In genomic region chr17:61284174-61284573, GRCh38 we compare ENCODE assay signal across 16 cellular contexts.
DNase-seq lines count a peak whose midpoint lies in the region; ATAC-seq and TF ChIP-seq lines count a peak whose summit lies in the region.
"Had no signal": no experiment of that assay in that cellular context is flagged by ENCODE, and none has a peak within 500 bp of the region (broad histone marks: within the 10 kb centered on the region; RNA-seq: fewer than 3 reads in every experiment).

No MANE protein-coding gene starts in this region.

- H3K4me1 ChIP-seq in PC-3 (ENCODE audit: insufficient read depth, low read length) (no peaks in the 10 kb centered on the region), prostate gland (replicated peaks) (no peaks in the 10 kb centered on the region)
- H3K4me1 ChIP-seq in CD4-positive, alpha-beta memory T cell (ENCODE audit: insufficient read depth, low read length) = no peaks in the 10 kb centered on the region
- H3K4me1 ChIP-seq: sigmoid colon had no signal

- no peaks in the 10 kb centered on the region for H3K36me3 ChIP-seq in PC-3 (ENCODE audit: low read depth, low read length)
- no peaks in the 10 kb centered on the region for H3K36me3 ChIP-seq in CD4-positive, alpha-beta memory T cell (ENCODE audit: insufficient read depth, low read length)
- H3K36me3 ChIP-seq in prostate gland = no peaks in the 10 kb centered on the region
- H3K36me3 ChIP-seq: gastrocnemius medialis, sigmoid colon, stomach had no signal

- H3K27me3 Mint-ChIP-seq in osteocyte (ENCODE audit: unreplicated experiment) = no peaks in the 10 kb centered on the region
- H3K27me3 Mint-ChIP-seq in CD4-positive, alpha-beta memory T cell = no peaks in the 10 kb centered on the region
- no peaks in the 10 kb centered on the region for H3K27me3 Mint-ChIP-seq in natural killer cell treated with Interleukin-12 subunit alpha and Interleukin-12 subunit beta and Interleukin-15 and Interleukin-18, amount 100 ng/mL, for 72 hours
- H3K27me3 Mint-ChIP-seq: activated naive CD8-positive, alpha-beta T cell; naive B cell had no signal

- H3K27ac Mint-ChIP-seq in osteocyte (ENCODE audit: unreplicated experiment) = peak overlapping the region; percentile 15
- no peak overlapping the region for H3K27ac Mint-ChIP-seq in CD4-positive, alpha-beta memory T cell
- no peak overlapping the region for H3K27ac Mint-ChIP-seq in natural killer cell treated with Interleukin-12 subunit alpha and Interleukin-12 subunit beta and Interleukin-15 and Interleukin-18, amount 100 ng/mL, for 72 hours
- H3K27ac Mint-ChIP-seq: activated naive CD8-positive, alpha-beta T cell; CD8-positive, alpha-beta memory T cell had no signal

- intact Hi-C loops in PC-3 (cut with micrococcal nuclease) = no loop called here
- intact Hi-C loops in CD4-positive, alpha-beta memory T cell (cut with micrococcal nuclease) = no loop called here
- intact Hi-C loops in prostate gland (cut with DNase I) = no loop called here

- no peak for TF ChIP-seq POLR2A in prostate gland (IDR thresholded peaks at IDR 0.05)

- no peaks in the 10 kb centered on the region for H3F3A ChIP-seq in PC-3 (ENCODE audit: low read length, unreplicated experiment)

- ATAC-seq in PC-3 = no peak
- ATAC-seq in natural killer cell treated with Interleukin-12 subunit alpha and Interleukin-12 subunit beta and Interleukin-15 and Interleukin-18, amount 100 ng/mL, for 72 hours = no peak
- ATAC-seq in GM21576 (IDR thresholded peaks at IDR 0.05; ENCODE audit: unreplicated experiment) = no peak
- ATAC-seq: gastrocnemius medialis had no signal

- no peaks in the 10 kb centered on the region for H3K79me2 ChIP-seq in PC-3 (ENCODE audit: low read length)

- BruUV-seq in PC-3 (replicated peaks; lab: Mats Ljungman, UMichigan) = no TSS peak

- H3K4me1 Mint-ChIP-seq in osteocyte (ENCODE audit: unreplicated experiment) = peaks cover 36% of the 10 kb centered on the region
- no peaks in the 10 kb centered on the region for H3K4me1 Mint-ChIP-seq in CD4-positive, alpha-beta memory T cell
- peaks cover 23 to 41% of the 10 kb centered on the region in 2 donors for H3K4me1 Mint-ChIP-seq in natural killer cell treated with Interleukin-12 subunit alpha and Interleukin-12 subunit beta and Interleukin-15 and Interleukin-18, amount 100 ng/mL, for 72 hours (ENCODE audit: low read depth in 2 of 2)
- H3K4me1 Mint-ChIP-seq: CD8-positive, alpha-beta memory T cell had no signal

- no peaks in the 10 kb centered on the region for H3K9me3 ChIP-seq in PC-3 (ENCODE audit: low read length)
- no peaks in the 10 kb centered on the region for H3K9me3 ChIP-seq in CD4-positive, alpha-beta memory T cell (ENCODE audit: control insufficient read depth in 1 of 2, low read length in 2 of 2)
- H3K9me3 ChIP-seq in prostate gland = no peaks in the 10 kb centered on the region
- H3K9me3 ChIP-seq: gastrocnemius medialis, sigmoid colon, stomach had no signal

- no peak overlapping the region for H3K27ac ChIP-seq in PC-3 (ENCODE audit: low read length)
- H3K27ac ChIP-seq in epithelial cell of prostate = no peak overlapping the region
- H3K27ac ChIP-seq in CD4-positive, alpha-beta memory T cell (ENCODE audit: low read depth, low read length) = no peak overlapping the region
- H3K27ac ChIP-seq in prostate gland = no peak overlapping the region
- H3K27ac ChIP-seq: gastrocnemius medialis, sigmoid colon, stomach had no signal

- 94% methylated on average over 10 of the region's 10 CpGs for WGBS in prostate gland

- peaks cover 5% of the 10 kb centered on the region for H3K9me3 Mint-ChIP-seq in osteocyte (ENCODE audit: unreplicated experiment)
- no peaks in the 10 kb centered on the region for H3K9me3 Mint-ChIP-seq in CD4-positive, alpha-beta memory T cell
- peaks cover 5% of the 10 kb centered on the region for H3K9me3 Mint-ChIP-seq in natural killer cell treated with Interleukin-12 subunit alpha and Interleukin-12 subunit beta and Interleukin-15 and Interleukin-18, amount 100 ng/mL, for 72 hours
- H3K9me3 Mint-ChIP-seq: CD8-positive, alpha-beta memory T cell had no signal

- H3K4me2 ChIP-seq in PC-3 (ENCODE audit: low read length) = no peak overlapping the region

- H4K20me1 ChIP-seq in PC-3 (ENCODE audit: low read length) = no peaks in the 10 kb centered on the region

- no peak for TF ChIP-seq CTCF in PC-3 (conservative IDR thresholded peaks at IDR 0.05; ENCODE audit: low read depth, low read length)
- TF ChIP-seq CTCF in osteocyte (IDR thresholded peaks at IDR 0.05) = no peak
- no peak for TF ChIP-seq CTCF in prostate gland (IDR thresholded peaks at IDR 0.05)

- H3K4me3 ChIP-seq in PC-3 (ENCODE audit: low read length) (no peak overlapping the region), prostate gland (no peak overlapping the region)
- no peak overlapping the region for H3K4me3 ChIP-seq in CD4-positive, alpha-beta memory T cell (ENCODE audit: low read length in 2 of 2)
- H3K4me3 ChIP-seq: gastrocnemius medialis, sigmoid colon, stomach had no signal

- H3K4me3 Mint-ChIP-seq in osteocyte (ENCODE audit: unreplicated experiment) = no peak overlapping the region
- no peak overlapping the region for H3K4me3 Mint-ChIP-seq in CD4-positive, alpha-beta memory T cell
- no peak overlapping the region for H3K4me3 Mint-ChIP-seq in natural killer cell treated with Interleukin-12 subunit alpha and Interleukin-12 subunit beta and Interleukin-15 and Interleukin-18, amount 100 ng/mL, for 72 hours
- H3K4me3 Mint-ChIP-seq: activated naive CD8-positive, alpha-beta T cell had no signal

- no peak overlapping the region for H3K9ac ChIP-seq in PC-3 (ENCODE audit: low read length)

- H3K36me3 Mint-ChIP-seq in osteocyte (ENCODE audit: unreplicated experiment) = no peaks in the 10 kb centered on the region
- peaks cover 0 to 23% of the 10 kb centered on the region in 2 donors for H3K36me3 Mint-ChIP-seq in CD4-positive, alpha-beta memory T cell
- H3K36me3 Mint-ChIP-seq in natural killer cell treated with Interleukin-12 subunit alpha and Interleukin-12 subunit beta and Interleukin-15 and Interleukin-18, amount 100 ng/mL, for 72 hours = no peaks in the 10 kb centered on the region

- no peaks in the 10 kb centered on the region for H3K9me2 ChIP-seq in PC-3 (replicated peaks; ENCODE audit: low read length)

- POLR2A ChIA-PET in PC-3 (lab: Charles Lee; ENCODE audit: unreplicated experiment) = no interaction called here
- POLR2A ChIA-PET in CD4-positive, alpha-beta memory T cell (lab: Charles Lee; ENCODE audit: partially characterized antibody) = no interaction called here

- CTCF ChIA-PET in PC-3 (lab: Charles Lee) = no interaction called here
- CTCF ChIA-PET in CD4-positive, alpha-beta memory T cell (lab: Charles Lee; ENCODE audit: partially characterized antibody) = no interaction called here

- no peaks in the 10 kb centered on the region for H3K27me3 ChIP-seq in PC-3 (ENCODE audit: low read length)
- H3K27me3 ChIP-seq in CD4-positive, alpha-beta memory T cell (ENCODE audit: insufficient read depth, low read length) = no peaks in the 10 kb centered on the region
- H3K27me3 ChIP-seq in prostate gland (replicated peaks; ENCODE audit: insufficient read depth) = no peaks in the 10 kb centered on the region
- H3K27me3 ChIP-seq: gastrocnemius medialis, stomach had no signal

- no peak overlapping the region for H2AFZ ChIP-seq in PC-3 (ENCODE audit: low read length)

- peak; percentile 72 for DNase-seq in ELF-1 (ENCODE audit: low read depth, low spot score)
- DNase-seq in PC-3 = peak; percentile 57
- DNase-seq in epithelial cell of prostate (ENCODE audit: low read depth, low spot score) = peak; percentile 22
- no peak for DNase-seq in osteocyte (ENCODE audit: extremely low spot score, unreplicated experiment)
- DNase-seq in CD4-positive, alpha-beta memory T cell = no peak
- DNase-seq in prostate gland (ENCODE audit: low spot score) = no peak
- DNase-seq in natural killer cell treated with Interleukin-12 subunit alpha and Interleukin-12 subunit beta and Interleukin-15 and Interleukin-18, amount 100 ng/mL, for 72 hours (ENCODE audit: low spot score) = no peak
- DNase-seq: activated CD8-positive, alpha-beta memory T cell treated with anti-CD3 and anti-CD28 coated beads, Interleukin-2, amount 50 U/mL, for 4 hours; CD8-positive, alpha-beta memory T cell; gastrocnemius medialis; naive B cell; NCI-H2081; sigmoid colon; stomach had no signal

Comparison
In these comparisons a context has a peak if more than half of its experiments do, and no peak if none do; other contexts are left out.
1. DNase-seq: peak in ELF-1 (single experiment), PC-3 (single experiment) and epithelial cell of prostate (single experiment); none in osteocyte (single experiment), CD4-positive, alpha-beta memory T cell (0 of 5), prostate gland (single experiment) and natural killer cell treated with Interleukin-12 subunit alpha and Interleukin-12 subunit beta and Interleukin-15 and Interleukin-18, amount 100 ng/mL, for 72 hours (single experiment).